ENCODE assay signal across 2 cellular contexts in the genomic region with DNA sequence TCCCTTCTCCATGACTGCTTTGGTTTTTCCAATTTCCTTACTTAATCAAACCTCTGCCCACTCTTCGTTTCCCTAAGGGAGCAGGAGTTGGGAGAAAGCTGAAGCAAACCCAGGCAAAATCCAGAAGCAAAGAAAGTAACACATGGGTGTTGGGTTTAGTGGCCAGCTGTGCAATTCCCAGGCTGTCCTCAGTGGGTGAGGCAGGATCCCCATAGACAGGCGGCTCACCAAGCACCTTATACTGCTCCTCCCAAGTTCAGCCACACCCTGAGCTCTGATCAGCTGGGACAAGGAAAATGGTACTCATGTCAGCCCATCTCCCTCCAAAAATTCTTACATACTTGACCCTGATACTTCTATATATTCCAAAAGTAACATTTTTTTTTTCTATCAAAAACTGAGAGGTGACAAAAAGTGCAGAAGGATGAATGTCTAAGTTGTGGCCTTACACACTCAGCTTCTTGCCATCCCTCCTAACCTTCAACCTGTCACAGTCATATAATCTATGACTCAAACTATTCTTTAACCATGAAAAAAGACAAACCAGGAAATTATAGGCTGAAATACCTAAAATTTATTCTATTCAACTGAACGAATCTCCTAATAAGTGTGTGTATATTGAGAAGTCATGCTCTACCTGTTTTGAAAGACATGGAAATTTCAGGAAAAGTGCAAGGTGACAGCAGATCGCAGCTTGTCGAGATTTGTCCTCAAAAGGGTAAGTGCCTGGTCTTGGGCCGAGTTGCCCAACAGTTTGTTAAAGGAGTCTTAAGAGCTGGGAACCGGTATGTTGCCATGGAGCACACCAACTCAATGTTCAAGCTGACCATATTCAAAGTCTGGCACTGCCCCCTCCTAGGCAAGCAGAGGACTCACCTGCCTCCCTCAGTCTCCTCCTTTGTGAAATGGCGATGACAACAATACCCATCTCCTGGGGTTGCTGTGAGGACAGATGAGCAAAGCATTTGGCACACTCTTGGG.
TF ChIP-seq lines count a peak whose summit lies in the region.

No MANE protein-coding gene starts in this region.

TF ChIP-seq in IMR-90, 13 proteins besides CTCF, POLR2A, EP300 and RAD21:
- no peak for TF ChIP-seq CEBPB (IDR thresholded peaks at IDR 0.05; ENCODE audit: low read depth, low read length)
- TF ChIP-seq MAZ (IDR thresholded peaks at IDR 0.05; ENCODE audit: borderline replicate concordance, low read depth, low read length): no peak
- TF ChIP-seq, protein P1, sequence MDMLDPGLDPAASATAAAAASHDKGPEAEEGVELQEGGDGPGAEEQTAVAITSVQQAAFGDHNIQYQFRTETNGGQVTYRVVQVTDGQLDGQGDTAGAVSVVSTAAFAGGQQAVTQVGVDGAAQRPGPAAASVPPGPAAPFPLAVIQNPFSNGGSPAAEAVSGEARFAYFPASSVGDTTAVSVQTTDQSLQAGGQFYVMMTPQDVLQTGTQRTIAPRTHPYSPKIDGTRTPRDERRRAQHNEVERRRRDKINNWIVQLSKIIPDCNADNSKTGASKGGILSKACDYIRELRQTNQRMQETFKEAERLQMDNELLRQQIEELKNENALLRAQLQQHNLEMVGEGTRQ (IDR thresholded peaks at IDR 0.05; ENCODE audit: low read depth, low read length): no peak
- no peak for TF ChIP-seq RCOR1 (IDR thresholded peaks at IDR 0.05; ENCODE audit: insufficient replicate concordance, low read length)
- TF ChIP-seq NFE2L2 (IDR thresholded peaks at IDR 0.05; ENCODE audit: low read depth, low read length): no peak
- TF ChIP-seq, protein P2, sequence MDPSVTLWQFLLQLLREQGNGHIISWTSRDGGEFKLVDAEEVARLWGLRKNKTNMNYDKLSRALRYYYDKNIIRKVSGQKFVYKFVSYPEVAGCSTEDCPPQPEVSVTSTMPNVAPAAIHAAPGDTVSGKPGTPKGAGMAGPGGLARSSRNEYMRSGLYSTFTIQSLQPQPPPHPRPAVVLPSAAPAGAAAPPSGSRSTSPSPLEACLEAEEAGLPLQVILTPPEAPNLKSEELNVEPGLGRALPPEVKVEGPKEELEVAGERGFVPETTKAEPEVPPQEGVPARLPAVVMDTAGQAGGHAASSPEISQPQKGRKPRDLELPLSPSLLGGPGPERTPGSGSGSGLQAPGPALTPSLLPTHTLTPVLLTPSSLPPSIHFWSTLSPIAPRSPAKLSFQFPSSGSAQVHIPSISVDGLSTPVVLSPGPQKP (IDR thresholded peaks at IDR 0.05; ENCODE audit: borderline replicate concordance, low read depth, low read length): no peak
- TF ChIP-seq MAFK (IDR thresholded peaks at IDR 0.05; ENCODE audit: low read depth, low read length): no peak
- no peak for TF ChIP-seq FOS (IDR thresholded peaks at IDR 0.05; ENCODE audit: low read depth, low read length)
- no peak for TF ChIP-seq CHD1 (IDR thresholded peaks at IDR 0.05; ENCODE audit: low read depth, low read length)
- TF ChIP-seq MXI1 (IDR thresholded peaks at IDR 0.05; ENCODE audit: borderline replicate concordance, low read depth, low read length): no peak
- TF ChIP-seq RFX5 (IDR thresholded peaks at IDR 0.05; ENCODE audit: low read depth, low read length): no peak
- no peak for TF ChIP-seq BHLHE40 (IDR thresholded peaks at IDR 0.05; ENCODE audit: low read depth, low read length)
- TF ChIP-seq SMC3 (IDR thresholded peaks at IDR 0.05; ENCODE audit: low read depth, low read length): no peak

TF ChIP-seq in GM23338, 12 proteins besides CTCF, POLR2A, EP300 and RAD21:
- TF ChIP-seq ZNF114 (CRISPR knock-in tag; IDR thresholded peaks at IDR 0.05) (no peak), POLR2AphosphoS5 (IDR thresholded peaks at IDR 0.05; ENCODE audit: low read depth) (no peak), EZH2 (IDR thresholded peaks at IDR 0.05; ENCODE audit: low read depth, unreplicated experiment) (no peak), ZNF331 (CRISPR knock-in tag; IDR thresholded peaks at IDR 0.05; ENCODE audit: low read depth) (no peak), CREB1 (CRISPR knock-in tag; IDR thresholded peaks at IDR 0.05; ENCODE audit: low read depth) (no peak), JUNB (IDR thresholded peaks at IDR 0.05; ENCODE audit: unreplicated experiment) (no peak), NANOG (IDR thresholded peaks at IDR 0.05; ENCODE audit: borderline replicate concordance) (no peak)
- TF ChIP-seq, protein P3, sequence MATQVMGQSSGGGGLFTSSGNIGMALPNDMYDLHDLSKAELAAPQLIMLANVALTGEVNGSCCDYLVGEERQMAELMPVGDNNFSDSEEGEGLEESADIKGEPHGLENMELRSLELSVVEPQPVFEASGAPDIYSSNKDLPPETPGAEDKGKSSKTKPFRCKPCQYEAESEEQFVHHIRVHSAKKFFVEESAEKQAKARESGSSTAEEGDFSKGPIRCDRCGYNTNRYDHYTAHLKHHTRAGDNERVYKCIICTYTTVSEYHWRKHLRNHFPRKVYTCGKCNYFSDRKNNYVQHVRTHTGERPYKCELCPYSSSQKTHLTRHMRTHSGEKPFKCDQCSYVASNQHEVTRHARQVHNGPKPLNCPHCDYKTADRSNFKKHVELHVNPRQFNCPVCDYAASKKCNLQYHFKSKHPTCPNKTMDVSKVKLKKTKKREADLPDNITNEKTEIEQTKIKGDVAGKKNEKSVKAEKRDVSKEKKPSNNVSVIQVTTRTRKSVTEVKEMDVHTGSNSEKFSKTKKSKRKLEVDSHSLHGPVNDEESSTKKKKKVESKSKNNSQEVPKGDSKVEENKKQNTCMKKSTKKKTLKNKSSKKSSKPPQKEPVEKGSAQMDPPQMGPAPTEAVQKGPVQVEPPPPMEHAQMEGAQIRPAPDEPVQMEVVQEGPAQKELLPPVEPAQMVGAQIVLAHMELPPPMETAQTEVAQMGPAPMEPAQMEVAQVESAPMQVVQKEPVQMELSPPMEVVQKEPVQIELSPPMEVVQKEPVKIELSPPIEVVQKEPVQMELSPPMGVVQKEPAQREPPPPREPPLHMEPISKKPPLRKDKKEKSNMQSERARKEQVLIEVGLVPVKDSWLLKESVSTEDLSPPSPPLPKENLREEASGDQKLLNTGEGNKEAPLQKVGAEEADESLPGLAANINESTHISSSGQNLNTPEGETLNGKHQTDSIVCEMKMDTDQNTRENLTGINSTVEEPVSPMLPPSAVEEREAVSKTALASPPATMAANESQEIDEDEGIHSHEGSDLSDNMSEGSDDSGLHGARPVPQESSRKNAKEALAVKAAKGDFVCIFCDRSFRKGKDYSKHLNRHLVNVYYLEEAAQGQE (IDR thresholded peaks at IDR 0.05; ENCODE audit: unreplicated experiment): no peak
- TF ChIP-seq, protein P4, sequence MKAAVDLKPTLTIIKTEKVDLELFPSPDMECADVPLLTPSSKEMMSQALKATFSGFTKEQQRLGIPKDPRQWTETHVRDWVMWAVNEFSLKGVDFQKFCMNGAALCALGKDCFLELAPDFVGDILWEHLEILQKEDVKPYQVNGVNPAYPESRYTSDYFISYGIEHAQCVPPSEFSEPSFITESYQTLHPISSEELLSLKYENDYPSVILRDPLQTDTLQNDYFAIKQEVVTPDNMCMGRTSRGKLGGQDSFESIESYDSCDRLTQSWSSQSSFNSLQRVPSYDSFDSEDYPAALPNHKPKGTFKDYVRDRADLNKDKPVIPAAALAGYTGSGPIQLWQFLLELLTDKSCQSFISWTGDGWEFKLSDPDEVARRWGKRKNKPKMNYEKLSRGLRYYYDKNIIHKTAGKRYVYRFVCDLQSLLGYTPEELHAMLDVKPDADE (IDR thresholded peaks at IDR 0.05): no peak
